In the genomic region with DNA sequence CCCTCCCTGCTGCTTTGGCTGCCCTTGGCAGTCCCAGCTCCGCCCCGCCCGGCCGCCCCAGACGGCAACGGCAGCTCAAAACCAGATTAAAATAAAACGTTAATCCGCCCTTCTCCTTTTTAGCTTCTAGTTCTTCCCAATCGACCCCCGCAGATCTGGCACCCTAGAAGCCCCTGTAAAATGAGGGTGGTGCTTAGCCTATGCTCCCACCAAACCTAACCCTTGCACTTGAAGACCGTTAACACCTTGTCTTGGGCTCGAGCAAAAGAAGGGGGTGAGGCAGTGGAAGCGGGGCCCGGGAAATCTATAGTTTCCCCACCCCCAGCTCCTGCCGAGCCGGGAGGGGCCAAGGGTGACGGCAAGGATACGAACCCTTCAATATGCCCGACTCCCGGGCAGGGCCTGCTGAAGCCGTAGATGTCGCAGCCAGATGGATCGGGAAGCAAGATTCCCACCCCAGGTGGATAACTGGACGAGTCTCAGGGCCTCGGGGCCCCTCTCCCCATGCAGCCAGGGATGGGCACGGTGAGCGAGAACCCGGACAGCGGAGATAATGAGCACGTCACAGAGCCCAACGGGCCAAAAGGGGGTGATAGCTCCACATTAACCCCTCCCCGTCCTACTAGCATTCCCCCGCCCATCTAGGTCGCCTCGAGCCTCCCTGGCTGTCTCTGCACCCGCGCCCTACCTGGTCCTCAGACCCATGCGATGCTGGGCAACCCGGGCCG, we compare ENCODE assay signal across 8 cellular contexts.
A peak's percentile ranks its signal among the peaks of the same experiment; 100 is the strongest.
DNase-seq lines count a peak whose midpoint lies in the region; TF ChIP-seq lines count a peak whose summit lies in the region.

No MANE protein-coding gene starts in this region.

- H3K4me1 ChIP-seq in OCI-LY1 (ENCODE audit: insufficient read depth, low read length, severe bottlenecking), result peaks cover 42% of the 10 kb centered on the region
- H3K4me1 ChIP-seq in duodenal mucosa (ENCODE audit: control insufficient read depth in 1 of 2, insufficient read depth in 2 of 2, low read length in 2 of 2), result peaks cover 34 to 61% of the 10 kb centered on the region in 2 donors
- H3K4me1 ChIP-seq in testis, result peaks cover 21% of the 10 kb centered on the region

- no peaks in the 10 kb centered on the region for H3K79me2 ChIP-seq in OCI-LY1 (ENCODE audit: insufficient read depth, low read length)

- no peaks in the 10 kb centered on the region for H3K9me3 ChIP-seq in OCI-LY1 (ENCODE audit: low read length)
- no peaks in the 10 kb centered on the region for H3K9me3 ChIP-seq in duodenal mucosa (ENCODE audit: control insufficient read depth in 1 of 2, low read length in 2 of 2)
- no peaks in the 10 kb centered on the region for H3K9me3 ChIP-seq in testis

- no peaks in the 10 kb centered on the region for H3K9me2 ChIP-seq in OCI-LY1 (ENCODE audit: low read depth, low read length)

- H3K27me3 ChIP-seq in OCI-LY1 (ENCODE audit: insufficient read depth, low read length) (peaks cover 40% of the 10 kb centered on the region), duodenal mucosa (ENCODE audit: control insufficient read depth in 1 of 2, insufficient read depth in 2 of 2, low read length in 2 of 2) (peaks cover 71 to 73% of the 10 kb centered on the region in 2 donors), testis (peaks cover 10% of the 10 kb centered on the region)

- H3K9me3 Mint-ChIP-seq in chondrocyte (ENCODE audit: low read depth), result no peaks in the 10 kb centered on the region

- H3K9ac ChIP-seq in OCI-LY1 (ENCODE audit: low read length), result peak overlapping the region; percentile 0; the same call in 1 of the 2 replicates
- no peak overlapping the region for H3K9ac ChIP-seq in duodenal mucosa (ENCODE audit: low read depth in 1 of 2, low read length in 2 of 2)

- peaks cover 4% of the 10 kb centered on the region for H3K36me3 Mint-ChIP-seq in chondrocyte (ENCODE audit: low read depth)

- intact Hi-C loops in testis (cut with DNase I; ENCODE audit: low total_unique reads), result no loop called here

- TF ChIP-seq CTCF in OCI-LY1 (IDR thresholded peaks at IDR 0.05; ENCODE audit: low read length) (no peak), testis (IDR thresholded peaks at IDR 0.05) (no peak), chondrocyte (IDR thresholded peaks at IDR 0.05) (no peak)

- peaks cover 31% of the 10 kb centered on the region for H3K4me1 Mint-ChIP-seq in chondrocyte (ENCODE audit: low read depth)

- H4K20me1 ChIP-seq in OCI-LY1 (ENCODE audit: insufficient read depth, low read length), result no peaks in the 10 kb centered on the region

- 2 to 4% methylated on average over 24 to 28 of the region's 40 CpGs for WGBS in testis, 2 donors

- H3K36me3 ChIP-seq in OCI-LY1 (ENCODE audit: insufficient read depth, low read length) (no peaks in the 10 kb centered on the region), duodenal mucosa (ENCODE audit: control insufficient read depth in 1 of 2, insufficient read depth in 2 of 2, low read length in 2 of 2) (no peaks in the 10 kb centered on the region), testis (ENCODE audit: low read depth, missing control alignments) (no peaks in the 10 kb centered on the region)

- TF ChIP-seq POLR2A in testis (IDR thresholded peaks at IDR 0.05), result no peak

- peak overlapping the region; percentile 84 for H3K4me2 ChIP-seq in OCI-LY1 (ENCODE audit: low read length)

- H3K27ac Mint-ChIP-seq in chondrocyte (ENCODE audit: unreplicated experiment), result no peak overlapping the region

- no peaks in the 10 kb centered on the region for H3F3A ChIP-seq in OCI-LY1 (ENCODE audit: insufficient read depth, low read length)

- DNase-seq in NCI-H748 (lab: John Stamatoyannopoulos, UW; ENCODE audit: unreplicated experiment) (peak; percentile 68), NCI-H748 treated with DMSO at 0.1 percent for 48 hours (lab: John Stamatoyannopoulos, UW) (no peak), testis (no peak), cerebellar nuclear complex (lab: John Stamatoyannopoulos, UW) (no peak), chondrocyte (ENCODE audit: low spot score) (no peak)
- peak; percentile 29 for DNase-seq in stimulated activated CD8-positive, alpha-beta memory T cell treated with anti-CD3 and anti-CD28 coated beads, Interleukin-4, amount 100 ng/mL, for 48 hours

- H3K27me3 Mint-ChIP-seq in chondrocyte (ENCODE audit: low read depth), result peaks cover 59% of the 10 kb centered on the region

- no peak overlapping the region for H3K4me3 Mint-ChIP-seq in chondrocyte (ENCODE audit: unreplicated experiment)

- no peak overlapping the region for H3K27ac ChIP-seq in OCI-LY1 (ENCODE audit: low read depth, low read length, poor library complexity, severe bottlenecking)
- no peak overlapping the region for H3K27ac ChIP-seq in duodenal mucosa (ENCODE audit: low read depth, low read length)
- no peak overlapping the region for H3K27ac ChIP-seq in testis

- peak overlapping the region; percentile 67 for H3K4me3 ChIP-seq in OCI-LY1 (ENCODE audit: low read depth, low read length, poor library complexity, severe bottlenecking)
- H3K4me3 ChIP-seq in duodenal mucosa (ENCODE audit: low read depth in 1 of 2, low read length in 2 of 2), result peak overlapping the region; percentile 51 to 73
- peak overlapping the region in 1 of 2 donors; percentile 55 for H3K4me3 ChIP-seq in testis

- no peak overlapping the region for H2AFZ ChIP-seq in OCI-LY1 (ENCODE audit: low read length)

Comparison
In these comparisons a context has a peak if more than half of its experiments do, and no peak if none do; other contexts are left out.
1. DNase-seq: peak in NCI-H748 (single experiment) and stimulated activated CD8-positive, alpha-beta memory T cell treated with anti-CD3 and anti-CD28 coated beads, Interleukin-4, amount 100 ng/mL, for 48 hours (single experiment); none in NCI-H748 treated with DMSO at 0.1 percent for 48 hours (single experiment), testis (single experiment), cerebellar nuclear complex (0 of 2) and chondrocyte (single experiment).